15 cellular contexts compared by ENCODE assay signal in the genomic region with DNA sequence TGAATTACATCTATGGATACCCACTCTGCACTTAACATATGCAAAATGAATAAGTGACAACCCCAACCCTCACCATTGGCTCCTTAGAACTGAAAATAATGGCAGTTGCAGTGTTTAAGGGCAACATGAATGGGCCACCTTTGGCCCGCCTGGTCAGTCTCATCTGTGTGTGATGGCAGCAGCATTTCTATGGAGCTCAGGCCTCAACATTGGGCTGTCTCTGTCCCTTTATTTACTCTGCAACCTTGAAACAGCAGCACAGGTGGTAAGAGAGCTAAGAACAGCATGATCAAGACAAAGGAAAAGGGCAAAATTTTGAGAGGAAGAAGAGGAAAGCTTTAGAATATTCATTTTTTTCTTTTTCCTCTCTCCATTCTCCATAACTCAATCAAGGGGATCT.
"Had no signal": no experiment of that assay in that cellular context is flagged by ENCODE, and none has a peak within 500 bp of the region (broad histone marks: within the 10 kb centered on the region; RNA-seq: fewer than 3 reads in every experiment).

No MANE protein-coding gene starts in this region.

- H3K4me1 Mint-ChIP-seq: brain had no signal

- DNase-seq: activated CD4-positive, alpha-beta T cell treated with anti-CD3 and anti-CD28 coated beads, Interleukin-2, amount 50 U/mL, for 48 hours; activated CD4-positive, CD25-positive, alpha-beta regulatory T cell treated with anti-CD3 and anti-CD28 coated beads, Interleukin-2, amount 50 U/mL, for 72 hours; activated CD8-positive, alpha-beta memory T cell treated with anti-CD3 and anti-CD28 coated beads, Interleukin-2, amount 10 ng/mL, durations not matched to agents 7 days and 5 days; activated effector memory CD4-positive, alpha-beta T cell treated with anti-CD3 and anti-CD28 coated beads, Interleukin-2, amount 50 U/mL, for 16 hours; activated T-cell treated with anti-CD3 and anti-CD28 coated beads, Interleukin-2, amount 50 U/mL, for 24 hours; amniotic stem cell; dermis blood vessel endothelial cell; glutamatergic neuron; small intestine; T-helper 2 cell; transverse colon had no signal

- H3K9me3 Mint-ChIP-seq: activated naive CD4-positive, alpha-beta T cell treated with anti-CD3 and anti-CD28 coated beads, Interleukin-2, amount 50 U/mL, for 72 hours; activated T-cell treated with anti-CD3 and anti-CD28 coated beads, Interleukin-2, amount 50 U/mL, for 24 hours; brain had no signal

- ATAC-seq: activated CD8-positive, alpha-beta memory T cell treated with anti-CD3 and anti-CD28 coated beads, Interleukin-2, amount 10 ng/mL, durations not matched to agents 7 days and 5 days; activated naive CD4-positive, alpha-beta T cell treated with anti-CD3 and anti-CD28 coated beads, Interleukin-2, amount 50 U/mL, for 72 hours had no signal

- H3K4me1 ChIP-seq: esophagus muscularis mucosa, transverse colon had no signal

- H3K36me3 ChIP-seq: esophagus muscularis mucosa, right atrium auricular region, transverse colon had no signal

- H3K27me3 ChIP-seq: esophagus muscularis mucosa, right atrium auricular region, transverse colon had no signal

- H3K27ac ChIP-seq: esophagus muscularis mucosa, transverse colon had no signal

- H3K4me3 Mint-ChIP-seq: activated CD8-positive, alpha-beta memory T cell treated with anti-CD3 and anti-CD28 coated beads, Interleukin-2, amount 10 ng/mL, durations not matched to agents 7 days and 5 days; activated T-cell treated with anti-CD3 and anti-CD28 coated beads, Interleukin-2, amount 50 U/mL, for 24 hours; brain had no signal

- H3K36me3 Mint-ChIP-seq: activated CD8-positive, alpha-beta memory T cell treated with anti-CD3 and anti-CD28 coated beads, Interleukin-2, amount 10 ng/mL, durations not matched to agents 7 days and 5 days; activated naive CD4-positive, alpha-beta T cell treated with anti-CD3 and anti-CD28 coated beads, Interleukin-2, amount 50 U/mL, for 72 hours; brain had no signal

- H3K27me3 Mint-ChIP-seq: activated CD8-positive, alpha-beta memory T cell treated with anti-CD3 and anti-CD28 coated beads, Interleukin-2, amount 10 ng/mL, durations not matched to agents 7 days and 5 days; activated T-cell treated with anti-CD3 and anti-CD28 coated beads, Interleukin-2, amount 50 U/mL, for 24 hours; brain had no signal

- H3K27ac Mint-ChIP-seq: activated CD8-positive, alpha-beta memory T cell treated with anti-CD3 and anti-CD28 coated beads, Interleukin-2, amount 10 ng/mL, durations not matched to agents 7 days and 5 days; activated T-cell treated with anti-CD3 and anti-CD28 coated beads, Interleukin-2, amount 50 U/mL, for 24 hours; brain had no signal

- H3K4me3 ChIP-seq: esophagus muscularis mucosa, right atrium auricular region, transverse colon had no signal

- H3K9me3 ChIP-seq: esophagus muscularis mucosa, right atrium auricular region, transverse colon had no signal
